In genomic region chr10:62127975-62128374, GRCh38 we compare ENCODE assay signal across 25 cellular contexts.
A peak's percentile ranks its signal among the peaks of the same experiment; 100 is the strongest.
DNase-seq lines count a peak whose midpoint lies in the region; TF ChIP-seq lines count a peak whose summit lies in the region.
"Had no signal": no experiment of that assay in that cellular context is flagged by ENCODE, and none has a peak within 500 bp of the region (broad histone marks: within the 10 kb centered on the region; RNA-seq: fewer than 3 reads in every experiment).

No MANE protein-coding gene starts in this region.

- H3K4me1 ChIP-seq in Caco-2: no peaks in the 10 kb centered on the region
- peaks cover 25% of the 10 kb centered on the region for H3K4me1 ChIP-seq in GM23248 (ENCODE audit: insufficient read depth)
- no peaks in the 10 kb centered on the region for H3K4me1 ChIP-seq in OCI-LY7 (ENCODE audit: insufficient read depth, low read length, poor library complexity, severe bottlenecking)
- H3K4me1 ChIP-seq in fibroblast of lung (ENCODE audit: control insufficient read depth, extremely low read depth, insufficient read depth, low read length): peaks cover 8% of the 10 kb centered on the region
- H3K4me1 ChIP-seq: HAP-1 had no signal

- H3K4me3 ChIP-seq in Caco-2 (ENCODE audit: low read depth, low read length) (no peak overlapping the region), GM23248 (no peak overlapping the region), OCI-LY7 (ENCODE audit: low read depth, low read length, poor library complexity, severe bottlenecking) (no peak overlapping the region), fibroblast of lung (replicated peaks in 1 of 4; ENCODE audit: control extremely low read depth in 1 of 4, insufficient read depth in 1 of 4, low read depth in 3 of 4, low read length in 4 of 4) (no peak overlapping the region)
- H3K4me3 ChIP-seq: GM12878, HAP-1, K562, MG63 had no signal

- H4K20me1 ChIP-seq in GM23248 (ENCODE audit: insufficient read depth): no peaks in the 10 kb centered on the region
- no peaks in the 10 kb centered on the region for H4K20me1 ChIP-seq in OCI-LY7 (ENCODE audit: insufficient read depth, low read length)
- no peaks in the 10 kb centered on the region for H4K20me1 ChIP-seq in fibroblast of lung (ENCODE audit: control insufficient read depth, extremely low read depth, insufficient read depth, low read length)

- 98 to 100% methylated on average over 2 of the region's 2 CpGs for WGBS in GM23248 (ENCODE audit: low coverage in 1 of 2, low lambda C conversion rate in 2 of 2, missing lambda C conversion rate in 2 of 2), 2 experiments

- H3K9me3 ChIP-seq in Caco-2 (peaks cover 14% of the 10 kb centered on the region), GM23248 (ENCODE audit: low read depth) (no peaks in the 10 kb centered on the region), OCI-LY7 (ENCODE audit: low read length) (peaks cover 17% of the 10 kb centered on the region), fibroblast of lung (ENCODE audit: control insufficient read depth, insufficient read depth, low read depth, low read length) (no peaks in the 10 kb centered on the region)
- H3K9me3 ChIP-seq: HAP-1 had no signal

- H3K9me3 Mint-ChIP-seq in Caco-2 (ENCODE audit: unreplicated experiment): peaks cover 29% of the 10 kb centered on the region
- H3K9me3 Mint-ChIP-seq in activated T-cell treated with anti-CD3 and anti-CD28 coated beads, Interleukin-2, amount 50 U/mL, for 24 hours: peaks cover 21% of the 10 kb centered on the region

- H3K36me3 Mint-ChIP-seq in Caco-2 (ENCODE audit: insufficient read depth, unreplicated experiment): no peaks in the 10 kb centered on the region
- H3K36me3 Mint-ChIP-seq in activated T-cell treated with anti-CD3 and anti-CD28 coated beads, Interleukin-2, amount 50 U/mL, for 24 hours (ENCODE audit: low read depth): peaks cover 6% of the 10 kb centered on the region

- H3K4me2 ChIP-seq in GM23248 (ENCODE audit: unreplicated experiment) (no peak overlapping the region), OCI-LY7 (ENCODE audit: low read length) (no peak overlapping the region), fibroblast of lung (ENCODE audit: extremely low read depth, insufficient read depth, low read length) (no peak overlapping the region)

- H3K9me2 ChIP-seq in GM23248 (ENCODE audit: insufficient read depth): no peaks in the 10 kb centered on the region
- no peaks in the 10 kb centered on the region for H3K9me2 ChIP-seq in OCI-LY7 (ENCODE audit: insufficient read depth, low read length)

- H3K27ac ChIP-seq in GM23248 (no peak overlapping the region), OCI-LY7 (ENCODE audit: low read depth, low read length, poor library complexity, severe bottlenecking) (no peak overlapping the region), fibroblast of lung (ENCODE audit: insufficient read depth, low read length) (no peak overlapping the region)
- H3K27ac ChIP-seq: RWPE1 had no signal

- peaks cover 7% of the 10 kb centered on the region for H3K4me1 Mint-ChIP-seq in Caco-2 (ENCODE audit: low read depth, unreplicated experiment)
- peaks cover 11% of the 10 kb centered on the region for H3K4me1 Mint-ChIP-seq in activated T-cell treated with anti-CD3 and anti-CD28 coated beads, Interleukin-2, amount 50 U/mL, for 24 hours (ENCODE audit: low read depth)

- DNase-seq in Caco-2 (no peak), GM23248 (no peak), OCI-LY7 (ENCODE audit: low spot score) (no peak), fibroblast of lung (ENCODE audit: low read depth in 2 of 2) (no peak), NCI-H2227 (lab: John Stamatoyannopoulos, UW; ENCODE audit: unreplicated experiment) (no peak), HuH-7.5 (ENCODE audit: low spot score) (no peak)
- no peak for DNase-seq in activated T-cell treated with anti-CD3 and anti-CD28 coated beads, Interleukin-2, amount 50 U/mL, for 24 hours
- DNase-seq: C1 segment of cervical spinal cord; CD4-positive, alpha-beta memory T cell; COR-L47; DMS79; EL; GDM1; GOT3; MG63; NCI-H1105 treated with DMSO at 0.1 percent for 48 hours; NCI-H146; NCI-H1930; NCI-H2107; NCI-H526 treated with DMSO at 0.1 percent for 48 hours; SHP77 had no signal

- no peaks in the 10 kb centered on the region for H3K79me2 ChIP-seq in GM23248 (ENCODE audit: insufficient read depth)
- no peaks in the 10 kb centered on the region for H3K79me2 ChIP-seq in OCI-LY7 (ENCODE audit: insufficient read depth, low read depth, low read length)
- no peaks in the 10 kb centered on the region for H3K79me2 ChIP-seq in fibroblast of lung (ENCODE audit: control insufficient read depth, insufficient read depth, low read length)

- in situ Hi-C loops in GM23248 (cut with MboI): no loop called here

- POLR2A ChIA-PET in Caco-2 (lab: Charles Lee) (no interaction called here), OCI-LY7 (lab: Charles Lee) (interaction anchor here (0.6 to 1.6 kb wide), 10 partner anchors 12 to 227 kb away, joined by 3 to 4 read pairs (median 3); partner anchors contain the start of gene ARID5B)

- H3K27ac Mint-ChIP-seq in Caco-2 (ENCODE audit: unreplicated experiment): peak overlapping the region; percentile 3
- H3K27ac Mint-ChIP-seq in activated T-cell treated with anti-CD3 and anti-CD28 coated beads, Interleukin-2, amount 50 U/mL, for 24 hours: no peak overlapping the region

- H3K4me3 Mint-ChIP-seq in Caco-2 (ENCODE audit: unreplicated experiment): no peak overlapping the region
- H3K4me3 Mint-ChIP-seq in activated T-cell treated with anti-CD3 and anti-CD28 coated beads, Interleukin-2, amount 50 U/mL, for 24 hours: no peak overlapping the region

- no peak for TF ChIP-seq CTCF in Caco-2 (IDR thresholded peaks at IDR 0.05; ENCODE audit: insufficient read depth in 1 of 2, low read depth in 1 of 2, low read length in 1 of 2, severe bottlenecking in 1 of 2, unreplicated experiment in 1 of 2)
- TF ChIP-seq CTCF in OCI-LY7 (conservative IDR thresholded peaks at IDR 0.05; ENCODE audit: low read length): no peak
- no peak for TF ChIP-seq CTCF in fibroblast of lung (conservative IDR thresholded peaks at IDR 0.05 in 1 of 2, IDR thresholded peaks at IDR 0.05 in 1 of 2; ENCODE audit: low read depth in 1 of 2, low read length in 2 of 2)

- peaks cover 21% of the 10 kb centered on the region for H3F3A ChIP-seq in GM23248 (ENCODE audit: insufficient read depth)

- intact Hi-C loops in Caco-2 (cut with micrococcal nuclease; ENCODE audit: unreplicated experiment) (no loop called here), OCI-LY7 (cut with micrococcal nuclease; ENCODE audit: unreplicated experiment) (no loop called here)

- H2AFZ ChIP-seq in GM23248: 0 out of 2 replicates have a peak overlapping the region, but pooled peaks have one; percentile 7
- peak overlapping the region; percentile 19; the same call in 1 of the 2 replicates for H2AFZ ChIP-seq in OCI-LY7 (ENCODE audit: low read length)
- H2AFZ ChIP-seq in fibroblast of lung (ENCODE audit: low read length): peak overlapping the region; percentile 58

- BruUV-seq in Caco-2 (replicated peaks; lab: Mats Ljungman, UMichigan) (no TSS peak), OCI-LY7 (replicated peaks; lab: Mats Ljungman, UMichigan) (no TSS peak)

- no peak overlapping the region for H3K9ac ChIP-seq in GM23248
- H3K9ac ChIP-seq in fibroblast of lung (ENCODE audit: insufficient read depth, low read length): no peak overlapping the region

- H3K36me3 ChIP-seq in Caco-2 (ENCODE audit: control insufficient read depth, insufficient read depth, low read length): no peaks in the 10 kb centered on the region
- no peaks in the 10 kb centered on the region for H3K36me3 ChIP-seq in GM23248 (ENCODE audit: low read depth)
- peaks cover 6% of the 10 kb centered on the region; the same call in 1 of the 2 replicates for H3K36me3 ChIP-seq in OCI-LY7 (ENCODE audit: insufficient read depth, low read length)
- H3K36me3 ChIP-seq in fibroblast of lung (ENCODE audit: control insufficient read depth, insufficient read depth, low read length): no peaks in the 10 kb centered on the region
- H3K36me3 ChIP-seq: HAP-1, MG63 had no signal

- no peaks in the 10 kb centered on the region for H3K27me3 Mint-ChIP-seq in Caco-2 (ENCODE audit: insufficient read depth, unreplicated experiment)
- no peaks in the 10 kb centered on the region for H3K27me3 Mint-ChIP-seq in activated T-cell treated with anti-CD3 and anti-CD28 coated beads, Interleukin-2, amount 50 U/mL, for 24 hours
- H3K27me3 Mint-ChIP-seq: CD4-positive, alpha-beta memory T cell had no signal

- CTCF ChIA-PET in Caco-2 (lab: Charles Lee) (no interaction called here), OCI-LY7 (lab: Charles Lee; ENCODE audit: unreplicated experiment) (no interaction called here)

- H3K27me3 ChIP-seq in Caco-2 (replicated peaks; ENCODE audit: control insufficient read depth, insufficient read depth, low read length) (no peaks in the 10 kb centered on the region), GM23248 (replicated peaks; ENCODE audit: insufficient read depth) (no peaks in the 10 kb centered on the region), fibroblast of lung (ENCODE audit: control insufficient read depth, insufficient read depth, low read length) (no peaks in the 10 kb centered on the region)
- H3K27me3 ChIP-seq: MG63 had no signal

Comparison
In these comparisons a context has a peak if more than half of its experiments do, and no peak if none do; other contexts are left out.
1. H2AFZ ChIP-seq: peak in every context shown above with its lines; median percentile 58 in fibroblast of lung; 19 in OCI-LY7; 7 in GM23248.